Comparison of ENCODE assay signal across 24 cellular contexts in the genomic region with DNA sequence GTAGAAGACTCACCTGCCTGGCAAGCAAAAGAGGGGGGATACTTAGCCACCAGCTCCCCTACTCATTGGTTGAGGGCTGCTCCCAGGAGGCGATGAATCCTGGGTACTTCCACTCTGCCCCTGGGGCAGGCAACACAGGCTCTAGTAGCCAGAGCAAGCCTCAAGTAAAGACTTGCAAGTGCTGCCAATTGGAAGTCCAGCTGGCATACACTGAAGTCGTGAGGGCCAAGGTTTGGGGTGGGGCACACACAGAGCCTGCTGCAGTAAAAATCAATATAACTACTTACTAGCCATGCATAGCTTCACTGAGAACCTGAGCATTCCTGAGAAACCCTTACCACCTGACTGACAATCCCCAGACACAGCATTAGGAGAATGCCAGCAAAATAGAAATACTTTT.
DNase-seq lines count a peak whose midpoint lies in the region; ATAC-seq and TF ChIP-seq lines count a peak whose summit lies in the region.
"Had no signal": no experiment of that assay in that cellular context is flagged by ENCODE, and none has a peak within 500 bp of the region (broad histone marks: within the 10 kb centered on the region; RNA-seq: fewer than 3 reads in every experiment).

No MANE protein-coding gene starts in this region.

- no peak for ATAC-seq in activated CD8-positive, alpha-beta memory T cell treated with anti-CD3 and anti-CD28 coated beads, Interleukin-2, amount 10 ng/mL, durations not matched to agents 7 days and 5 days
- no peak for ATAC-seq in HG02870 (IDR thresholded peaks at IDR 0.05; ENCODE audit: unreplicated experiment)
- ATAC-seq: HCT116, Right ventricle myocardium inferior had no signal

- CTCF ChIA-PET in activated CD8-positive, alpha-beta memory T cell treated with anti-CD3 and anti-CD28 coated beads, Interleukin-2, amount 10 ng/mL, durations not matched to agents 7 days and 5 days (lab: Charles Lee) = interaction anchor here (1.3 to 1.5 kb wide), 2 partner anchors 8 kb away, joined by 3 to 4 read pairs; no protein-coding TSS in a partner anchor

- H3K4me3 Mint-ChIP-seq in activated CD8-positive, alpha-beta memory T cell treated with anti-CD3 and anti-CD28 coated beads, Interleukin-2, amount 10 ng/mL, durations not matched to agents 7 days and 5 days = no peak overlapping the region
- H3K4me3 Mint-ChIP-seq: CD4-positive, alpha-beta T cell; IgD-negative memory B cell had no signal

- H3K4me3 ChIP-seq in prostate gland = no peak overlapping the region
- no peak overlapping the region for H3K4me3 ChIP-seq in foreskin fibroblast (ENCODE audit: low read depth in 1 of 2, low read length in 2 of 2)
- no peak overlapping the region for H3K4me3 ChIP-seq in WERI-Rb-1 (ENCODE audit: low read depth, low read length)
- H3K4me3 ChIP-seq in ascending aorta = no peak overlapping the region
- H3K4me3 ChIP-seq: BLaER1, SJSA1 had no signal

- intact Hi-C loops in prostate gland (cut with DNase I) (no loop called here), ascending aorta (cut with DNase I) (no loop called here)

- no peaks in the 10 kb centered on the region for H3K36me3 Mint-ChIP-seq in activated CD8-positive, alpha-beta memory T cell treated with anti-CD3 and anti-CD28 coated beads, Interleukin-2, amount 10 ng/mL, durations not matched to agents 7 days and 5 days
- H3K36me3 Mint-ChIP-seq: IgD-negative memory B cell had no signal

- peak; percentile 25 for DNase-seq in activated CD8-positive, alpha-beta memory T cell treated with anti-CD3 and anti-CD28 coated beads, Interleukin-2, amount 10 ng/mL, durations not matched to agents 7 days and 5 days
- no peak for DNase-seq in activated CD8-positive, alpha-beta memory T cell treated with anti-CD3 and anti-CD28 coated beads for 24 hours
- DNase-seq in islet precursor cell (peak; percentile 31), prostate gland (ENCODE audit: low spot score) (peak; percentile 12), foreskin fibroblast (no peak), WERI-Rb-1 (no peak), ascending aorta (ENCODE audit: low spot score in 2 of 2) (no peak)
- DNase-seq: ACHN; Caco-2; CD4-positive, alpha-beta T cell; GF-D8; GOT3; NCI-H1694; NCI-H2081 treated with DMSO at 0.1 percent for 48 hours; NCI-H2171 treated with DMSO at 0.1 percent for 48 hours; NCI-H524 treated with DMSO at 0.1 percent for 48 hours; OCI-M1 had no signal

- H3K4me1 Mint-ChIP-seq in activated CD8-positive, alpha-beta memory T cell treated with anti-CD3 and anti-CD28 coated beads, Interleukin-2, amount 10 ng/mL, durations not matched to agents 7 days and 5 days = peaks cover 3% of the 10 kb centered on the region

- no peaks in the 10 kb centered on the region for H3K36me3 ChIP-seq in prostate gland
- no peaks in the 10 kb centered on the region for H3K36me3 ChIP-seq in WERI-Rb-1
- no peaks in the 10 kb centered on the region for H3K36me3 ChIP-seq in ascending aorta
- H3K36me3 ChIP-seq: BLaER1, SJSA1 had no signal

- TF ChIP-seq POLR2A in prostate gland (IDR thresholded peaks at IDR 0.05) = no peak

- H3K27me3 ChIP-seq in prostate gland (replicated peaks; ENCODE audit: insufficient read depth) (no peaks in the 10 kb centered on the region), WERI-Rb-1 (ENCODE audit: insufficient read depth, low read depth, severe bottlenecking) (no peaks in the 10 kb centered on the region), ascending aorta (no peaks in the 10 kb centered on the region)
- H3K27me3 ChIP-seq: BLaER1, SJSA1 had no signal

- H3K27ac Mint-ChIP-seq in activated CD8-positive, alpha-beta memory T cell treated with anti-CD3 and anti-CD28 coated beads, Interleukin-2, amount 10 ng/mL, durations not matched to agents 7 days and 5 days = no peak overlapping the region
- H3K27ac Mint-ChIP-seq: CD4-positive, alpha-beta T cell; IgD-negative memory B cell had no signal

- H3K4me1 ChIP-seq in prostate gland (replicated peaks) (no peaks in the 10 kb centered on the region), ascending aorta (no peaks in the 10 kb centered on the region)
- H3K4me1 ChIP-seq: Caco-2, SJSA1 had no signal

- no peaks in the 10 kb centered on the region for H3K9me3 Mint-ChIP-seq in activated CD8-positive, alpha-beta memory T cell treated with anti-CD3 and anti-CD28 coated beads, Interleukin-2, amount 10 ng/mL, durations not matched to agents 7 days and 5 days (ENCODE audit: low read depth)
- H3K9me3 Mint-ChIP-seq: CD4-positive, alpha-beta T cell; IgD-negative memory B cell had no signal

- no peaks in the 10 kb centered on the region for H3K9me3 ChIP-seq in prostate gland
- no peaks in the 10 kb centered on the region for H3K9me3 ChIP-seq in WERI-Rb-1 (ENCODE audit: severe bottlenecking)
- H3K9me3 ChIP-seq in ascending aorta = no peaks in the 10 kb centered on the region
- H3K9me3 ChIP-seq: BLaER1, Caco-2, SJSA1 had no signal

- WGBS in prostate gland = 57% methylated on average over 2 of the region's 2 CpGs

- no peak overlapping the region for H3K27ac ChIP-seq in prostate gland
- no peak overlapping the region for H3K27ac ChIP-seq in WERI-Rb-1
- H3K27ac ChIP-seq in ascending aorta = no peak overlapping the region
- H3K27ac ChIP-seq: 22Rv1, BLaER1, SJSA1 had no signal

- TF ChIP-seq CTCF in prostate gland (IDR thresholded peaks at IDR 0.05) = no peak
- TF ChIP-seq CTCF in foreskin fibroblast (IDR thresholded peaks at IDR 0.05; ENCODE audit: low read depth, low read length) = no peak
- no peak for TF ChIP-seq CTCF in WERI-Rb-1 (IDR thresholded peaks at IDR 0.05; ENCODE audit: low read depth, low read length)
- no peak for TF ChIP-seq CTCF in ascending aorta (IDR thresholded peaks at IDR 0.05)

- H3K27me3 Mint-ChIP-seq in activated CD8-positive, alpha-beta memory T cell treated with anti-CD3 and anti-CD28 coated beads, Interleukin-2, amount 10 ng/mL, durations not matched to agents 7 days and 5 days = peaks cover 3% of the 10 kb centered on the region
- H3K27me3 Mint-ChIP-seq: CD4-positive, alpha-beta T cell had no signal

Comparison
In these comparisons a context has a peak if more than half of its experiments do, and no peak if none do; other contexts are left out.
1. DNase-seq: peak in activated CD8-positive, alpha-beta memory T cell treated with anti-CD3 and anti-CD28 coated beads, Interleukin-2, amount 10 ng/mL, durations not matched to agents 7 days and 5 days (single experiment), islet precursor cell (single experiment) and prostate gland (single experiment); none in activated CD8-positive, alpha-beta memory T cell treated with anti-CD3 and anti-CD28 coated beads for 24 hours (single experiment), foreskin fibroblast (0 of 2), WERI-Rb-1 (single experiment) and ascending aorta (0 of 2).